ENCODE assay signal across 1 cellular context in the genomic region with DNA sequence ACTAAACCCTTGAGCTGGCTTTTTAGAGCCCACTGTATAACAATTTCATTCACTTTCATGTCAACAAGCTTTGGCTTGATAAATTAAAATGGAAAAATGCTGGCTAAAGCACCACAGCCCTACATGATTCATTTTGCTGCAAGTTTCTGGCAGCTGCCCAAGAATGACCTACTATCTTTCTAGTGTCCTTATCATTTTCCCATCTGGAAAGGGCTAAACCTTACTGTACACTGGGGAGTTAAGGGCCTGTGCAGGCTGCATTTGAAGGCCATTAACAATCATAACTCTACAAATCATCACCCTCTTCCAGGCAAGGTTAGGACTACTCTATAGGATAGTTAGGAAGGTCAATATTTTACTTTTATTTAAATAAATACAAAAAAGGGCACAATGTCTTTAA.
TF ChIP-seq lines count a peak whose summit lies in the region.

No MANE protein-coding gene starts in this region.

TF ChIP-seq in SK-N-SH, 30 proteins besides CTCF, POLR2A, EP300 and RAD21 (continued from another document):
- peak; percentile 73; the same call in 1 of the 2 replicates for TF ChIP-seq RCOR1 (IDR thresholded peaks at IDR 0.05; ENCODE audit: low read length)
- TF ChIP-seq, protein P1, sequence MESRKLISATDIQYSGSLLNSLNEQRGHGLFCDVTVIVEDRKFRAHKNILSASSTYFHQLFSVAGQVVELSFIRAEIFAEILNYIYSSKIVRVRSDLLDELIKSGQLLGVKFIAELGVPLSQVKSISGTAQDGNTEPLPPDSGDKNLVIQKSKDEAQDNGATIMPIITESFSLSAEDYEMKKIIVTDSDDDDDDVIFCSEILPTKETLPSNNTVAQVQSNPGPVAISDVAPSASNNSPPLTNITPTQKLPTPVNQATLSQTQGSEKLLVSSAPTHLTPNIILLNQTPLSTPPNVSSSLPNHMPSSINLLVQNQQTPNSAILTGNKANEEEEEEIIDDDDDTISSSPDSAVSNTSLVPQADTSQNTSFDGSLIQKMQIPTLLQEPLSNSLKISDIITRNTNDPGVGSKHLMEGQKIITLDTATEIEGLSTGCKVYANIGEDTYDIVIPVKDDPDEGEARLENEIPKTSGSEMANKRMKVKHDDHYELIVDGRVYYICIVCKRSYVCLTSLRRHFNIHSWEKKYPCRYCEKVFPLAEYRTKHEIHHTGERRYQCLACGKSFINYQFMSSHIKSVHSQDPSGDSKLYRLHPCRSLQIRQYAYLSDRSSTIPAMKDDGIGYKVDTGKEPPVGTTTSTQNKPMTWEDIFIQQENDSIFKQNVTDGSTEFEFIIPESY (IDR thresholded peaks at IDR 0.05; ENCODE audit: borderline replicate concordance, low read depth), result peak; percentile 83; the same call in 1 of the 2 replicates
- peak; percentile 52; the same call in 1 of the 2 replicates for TF ChIP-seq SIN3A (IDR thresholded peaks at IDR 0.05; ENCODE audit: borderline replicate concordance, low read depth, low read length)
- no peak for TF ChIP-seq NRF1 (IDR thresholded peaks at IDR 0.05; ENCODE audit: low read depth, low read length)
- TF ChIP-seq MEF2A (IDR thresholded peaks at IDR 0.05; ENCODE audit: borderline replicate concordance, low read depth), result peak; percentile 80
- TF ChIP-seq JUND (IDR thresholded peaks at IDR 0.05), result peak; percentile 95
- no peak for TF ChIP-seq RFX5 (IDR thresholded peaks at IDR 0.05; ENCODE audit: low read length)
- TF ChIP-seq, protein P2, sequence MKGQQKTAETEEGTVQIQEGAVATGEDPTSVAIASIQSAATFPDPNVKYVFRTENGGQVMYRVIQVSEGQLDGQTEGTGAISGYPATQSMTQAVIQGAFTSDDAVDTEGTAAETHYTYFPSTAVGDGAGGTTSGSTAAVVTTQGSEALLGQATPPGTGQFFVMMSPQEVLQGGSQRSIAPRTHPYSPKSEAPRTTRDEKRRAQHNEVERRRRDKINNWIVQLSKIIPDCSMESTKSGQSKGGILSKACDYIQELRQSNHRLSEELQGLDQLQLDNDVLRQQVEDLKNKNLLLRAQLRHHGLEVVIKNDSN (IDR thresholded peaks at IDR 0.05; ENCODE audit: borderline replicate concordance, low read depth), result no peak
- TF ChIP-seq, protein P3, sequence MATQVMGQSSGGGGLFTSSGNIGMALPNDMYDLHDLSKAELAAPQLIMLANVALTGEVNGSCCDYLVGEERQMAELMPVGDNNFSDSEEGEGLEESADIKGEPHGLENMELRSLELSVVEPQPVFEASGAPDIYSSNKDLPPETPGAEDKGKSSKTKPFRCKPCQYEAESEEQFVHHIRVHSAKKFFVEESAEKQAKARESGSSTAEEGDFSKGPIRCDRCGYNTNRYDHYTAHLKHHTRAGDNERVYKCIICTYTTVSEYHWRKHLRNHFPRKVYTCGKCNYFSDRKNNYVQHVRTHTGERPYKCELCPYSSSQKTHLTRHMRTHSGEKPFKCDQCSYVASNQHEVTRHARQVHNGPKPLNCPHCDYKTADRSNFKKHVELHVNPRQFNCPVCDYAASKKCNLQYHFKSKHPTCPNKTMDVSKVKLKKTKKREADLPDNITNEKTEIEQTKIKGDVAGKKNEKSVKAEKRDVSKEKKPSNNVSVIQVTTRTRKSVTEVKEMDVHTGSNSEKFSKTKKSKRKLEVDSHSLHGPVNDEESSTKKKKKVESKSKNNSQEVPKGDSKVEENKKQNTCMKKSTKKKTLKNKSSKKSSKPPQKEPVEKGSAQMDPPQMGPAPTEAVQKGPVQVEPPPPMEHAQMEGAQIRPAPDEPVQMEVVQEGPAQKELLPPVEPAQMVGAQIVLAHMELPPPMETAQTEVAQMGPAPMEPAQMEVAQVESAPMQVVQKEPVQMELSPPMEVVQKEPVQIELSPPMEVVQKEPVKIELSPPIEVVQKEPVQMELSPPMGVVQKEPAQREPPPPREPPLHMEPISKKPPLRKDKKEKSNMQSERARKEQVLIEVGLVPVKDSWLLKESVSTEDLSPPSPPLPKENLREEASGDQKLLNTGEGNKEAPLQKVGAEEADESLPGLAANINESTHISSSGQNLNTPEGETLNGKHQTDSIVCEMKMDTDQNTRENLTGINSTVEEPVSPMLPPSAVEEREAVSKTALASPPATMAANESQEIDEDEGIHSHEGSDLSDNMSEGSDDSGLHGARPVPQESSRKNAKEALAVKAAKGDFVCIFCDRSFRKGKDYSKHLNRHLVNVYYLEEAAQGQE (IDR thresholded peaks at IDR 0.05; ENCODE audit: low read depth, low read length), result peak; percentile 52; the same call in 1 of the 2 replicates
- peak; percentile 66; the same call in 1 of the 2 replicates for TF ChIP-seq FOXJ3 (CRISPR knock-in tag; IDR thresholded peaks at IDR 0.05)
- TF ChIP-seq, protein P4, sequence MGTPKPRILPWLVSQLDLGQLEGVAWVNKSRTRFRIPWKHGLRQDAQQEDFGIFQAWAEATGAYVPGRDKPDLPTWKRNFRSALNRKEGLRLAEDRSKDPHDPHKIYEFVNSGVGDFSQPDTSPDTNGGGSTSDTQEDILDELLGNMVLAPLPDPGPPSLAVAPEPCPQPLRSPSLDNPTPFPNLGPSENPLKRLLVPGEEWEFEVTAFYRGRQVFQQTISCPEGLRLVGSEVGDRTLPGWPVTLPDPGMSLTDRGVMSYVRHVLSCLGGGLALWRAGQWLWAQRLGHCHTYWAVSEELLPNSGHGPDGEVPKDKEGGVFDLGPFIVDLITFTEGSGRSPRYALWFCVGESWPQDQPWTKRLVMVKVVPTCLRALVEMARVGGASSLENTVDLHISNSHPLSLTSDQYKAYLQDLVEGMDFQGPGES (IDR thresholded peaks at IDR 0.05; ENCODE audit: low read depth, low read length), result no peak
- TF ChIP-seq FOXM1 (IDR thresholded peaks at IDR 0.05; ENCODE audit: low read depth), result peak; percentile 89
- TF ChIP-seq YY1 (IDR thresholded peaks at IDR 0.05; ENCODE audit: low read depth), result 0 out of 2 replicates have a peak, but pooled peaks have one; percentile 35
- TF ChIP-seq GATA2 (CRISPR knock-in tag; IDR thresholded peaks at IDR 0.05), result peak; percentile 95
- TF ChIP-seq, protein P5, sequence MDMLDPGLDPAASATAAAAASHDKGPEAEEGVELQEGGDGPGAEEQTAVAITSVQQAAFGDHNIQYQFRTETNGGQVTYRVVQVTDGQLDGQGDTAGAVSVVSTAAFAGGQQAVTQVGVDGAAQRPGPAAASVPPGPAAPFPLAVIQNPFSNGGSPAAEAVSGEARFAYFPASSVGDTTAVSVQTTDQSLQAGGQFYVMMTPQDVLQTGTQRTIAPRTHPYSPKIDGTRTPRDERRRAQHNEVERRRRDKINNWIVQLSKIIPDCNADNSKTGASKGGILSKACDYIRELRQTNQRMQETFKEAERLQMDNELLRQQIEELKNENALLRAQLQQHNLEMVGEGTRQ (IDR thresholded peaks at IDR 0.05; ENCODE audit: borderline replicate concordance, low read depth, low read length), result no peak
- peak; percentile 14; the same call in 1 of the 2 replicates for TF ChIP-seq ELF1 (IDR thresholded peaks at IDR 0.05)
- peak; percentile 97 for TF ChIP-seq TCF12 (IDR thresholded peaks at IDR 0.05)
- TF ChIP-seq TAF1 (IDR thresholded peaks at IDR 0.05; ENCODE audit: borderline replicate concordance, low read depth, low read length), result peak; percentile 12; the same call in 1 of the 2 replicates
- TF ChIP-seq, protein P6, sequence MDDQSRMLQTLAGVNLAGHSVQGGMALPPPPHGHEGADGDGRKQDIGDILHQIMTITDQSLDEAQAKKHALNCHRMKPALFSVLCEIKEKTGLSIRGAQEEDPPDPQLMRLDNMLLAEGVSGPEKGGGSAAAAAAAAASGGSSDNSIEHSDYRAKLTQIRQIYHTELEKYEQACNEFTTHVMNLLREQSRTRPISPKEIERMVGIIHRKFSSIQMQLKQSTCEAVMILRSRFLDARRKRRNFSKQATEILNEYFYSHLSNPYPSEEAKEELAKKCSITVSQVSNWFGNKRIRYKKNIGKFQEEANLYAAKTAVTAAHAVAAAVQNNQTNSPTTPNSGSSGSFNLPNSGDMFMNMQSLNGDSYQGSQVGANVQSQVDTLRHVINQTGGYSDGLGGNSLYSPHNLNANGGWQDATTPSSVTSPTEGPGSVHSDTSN (IDR thresholded peaks at IDR 0.05), result peak; percentile 95
- TF ChIP-seq RXRA (IDR thresholded peaks at IDR 0.05; ENCODE audit: borderline replicate concordance, low read depth), result peak; percentile 87
